Comparison of ENCODE assay signal across 9 cellular contexts in genomic region chr7:132518102-132518838, GRCh38. TPM values are rescaled to one million over a fixed set of nuclear protein-coding genes. Genes with fewer than 3 reads are reported as not detected.
DNase-seq lines count a peak whose midpoint lies in the region; ATAC-seq and TF ChIP-seq lines count a peak whose summit lies in the region.
"Had no signal": no experiment of that assay in that cellular context is flagged by ENCODE, and none has a peak within 500 bp of the region (broad histone marks: within the 10 kb centered on the region; RNA-seq: fewer than 3 reads in every experiment).

No MANE protein-coding gene starts in this region.

- CTCF ChIA-PET in AG04450 (lab: Charles Lee) = no interaction called here
- CTCF ChIA-PET in Panc1 (lab: Charles Lee) = no interaction called here

- BruUV-seq in Panc1 (replicated peaks; lab: Mats Ljungman, UMichigan) = no TSS peak

- peak; percentile 26; the same call in 1 of the 2 replicates for TF ChIP-seq CTCF in AG04450 (IDR thresholded peaks at IDR 0.05; ENCODE audit: low read depth, low read length)
- peak; percentile 74 for TF ChIP-seq CTCF in GM12873 (IDR thresholded peaks at IDR 0.05; ENCODE audit: insufficient read depth, low read depth, low read length, missing control alignments)
- TF ChIP-seq CTCF in Panc1 (IDR thresholded peaks at IDR 0.05) = peak; percentile 51
- TF ChIP-seq CTCF in glutamatergic neuron (IDR thresholded peaks at IDR 0.05; ENCODE audit: partially characterized antibody, unreplicated experiment) = peak; percentile 82
- TF ChIP-seq CTCF in spleen (IDR thresholded peaks at IDR 0.05 in 8 of 11, conservative IDR thresholded peaks at IDR 0.05 in 3 of 11) = peak in 3 of 11 experiments; percentile 8 to 43 (median 36)

- H3K9me3 ChIP-seq in AG04450 (ENCODE audit: control insufficient read depth, insufficient read depth, low read length) = no peaks in the 10 kb centered on the region
- H3K9me3 ChIP-seq in Panc1 (ENCODE audit: control insufficient read depth, insufficient read depth, low read depth, low read length) = no peaks in the 10 kb centered on the region
- H3K9me3 ChIP-seq in spleen = no peaks in the 10 kb centered on the region

- in situ Hi-C loops in Panc1 (cut with HindIII; ENCODE audit: low pct_unique_long_range_greater_than_20kb, low sequenced_read_pairs) = no loop called here

- H3K9me3 Mint-ChIP-seq in glutamatergic neuron (ENCODE audit: unreplicated experiment) = peaks cover 3% of the 10 kb centered on the region
- H3K9me3 Mint-ChIP-seq: T-helper 1 cell treated with Interleukin-12 subunit alpha and Interleukin-12 subunit beta and Interleukin-4 antibody, amounts not matched to agents 30 μg/mL and 1 μg/mL, for 36 hours had no signal

- H3K27me3 ChIP-seq in AG04450 (ENCODE audit: control insufficient read depth, insufficient read depth, low read length) (peaks cover 3% of the 10 kb centered on the region), Panc1 (ENCODE audit: control insufficient read depth, insufficient read depth, low read length) (no peaks in the 10 kb centered on the region), spleen (replicated peaks in 1 of 7) (no peaks in the 10 kb centered on the region)

- H3K4me3 ChIP-seq in AG04450 (ENCODE audit: low read depth, low read length) (no peak overlapping the region), Panc1 (ENCODE audit: low read depth in 2 of 2, low read length in 2 of 2) (no peak overlapping the region), spleen (no peak overlapping the region)

- H3K27ac ChIP-seq in AG04450 (ENCODE audit: low read depth, low read length) (no peak overlapping the region), Panc1 (ENCODE audit: low read length) (no peak overlapping the region), spleen (no peak overlapping the region)

- DNase-seq in AG04450 (ENCODE audit: low read depth, low spot score) = no peak
- DNase-seq in Panc1 (ENCODE audit: low read depth, low spot score) = peak; percentile 8
- peak; percentile 31 for DNase-seq in glutamatergic neuron
- no peak for DNase-seq in amygdala (lab: John Stamatoyannopoulos, UW)
- no peak for DNase-seq in spleen

- no peak overlapping the region for H3K27ac Mint-ChIP-seq in glutamatergic neuron (ENCODE audit: unreplicated experiment)
- H3K27ac Mint-ChIP-seq: T-helper 1 cell treated with Interleukin-12 subunit alpha and Interleukin-12 subunit beta and Interleukin-4 antibody, amounts not matched to agents 30 μg/mL and 1 μg/mL, for 36 hours had no signal

- H3K4me1 ChIP-seq in Panc1 (ENCODE audit: control insufficient read depth, insufficient read depth, low read length) (no peaks in the 10 kb centered on the region), spleen (peaks cover 0 to 15% (median 0%) of the 10 kb centered on the region in 6 donors)

- POLR2A ChIA-PET in AG04450 (lab: Yijun Ruan, JAX) = no interaction called here
- POLR2A ChIA-PET in Panc1 (lab: Charles Lee) = no interaction called here

- no peaks in the 10 kb centered on the region for H3K36me3 Mint-ChIP-seq in glutamatergic neuron (ENCODE audit: unreplicated experiment)

- ATAC-seq in Panc1 (peak; percentile 65; the same call in 1 of the 2 replicates), HG03439 (IDR thresholded peaks at IDR 0.05; ENCODE audit: unreplicated experiment) (no peak), HG02763 (IDR thresholded peaks at IDR 0.05; ENCODE audit: unreplicated experiment) (no peak)

- peaks cover 3% of the 10 kb centered on the region for H3K27me3 Mint-ChIP-seq in glutamatergic neuron (ENCODE audit: unreplicated experiment)

- intact Hi-C loops in Panc1 (cut with micrococcal nuclease; ENCODE audit: unreplicated experiment) = no loop called here
- intact Hi-C loops in spleen (cut with DNase I; ENCODE audit: low total_unique reads) = no loop called here

- no peak overlapping the region for H3K4me3 Mint-ChIP-seq in glutamatergic neuron (ENCODE audit: unreplicated experiment)
- H3K4me3 Mint-ChIP-seq: T-helper 1 cell treated with Interleukin-12 subunit alpha and Interleukin-12 subunit beta and Interleukin-4 antibody, amounts not matched to agents 30 μg/mL and 1 μg/mL, for 36 hours had no signal

- 74 to 88% (median 86%) methylated on average over 11 of the region's 11 CpGs for WGBS in spleen, 5 donors

- H3K36me3 ChIP-seq in Panc1 (ENCODE audit: control insufficient read depth, insufficient read depth, low read length) = no peaks in the 10 kb centered on the region
- H3K36me3 ChIP-seq in spleen = no peaks in the 10 kb centered on the region

- H3K4me1 Mint-ChIP-seq in glutamatergic neuron (ENCODE audit: low read depth, unreplicated experiment) = no peaks in the 10 kb centered on the region

- no peak for TF ChIP-seq POLR2A in spleen (IDR thresholded peaks at IDR 0.05)

RNA-seq across cellular contexts. Expression of gene PLXNA4, which starts 58.0 kb away (rescaled TPM):
- polyA plus RNA-seq in AG04450 (2011; rRNA removed) (0.01 and 0.05 TPM in 2 replicates), spleen (under 1 TPM; 0.15 to 0.38 (median 0.33) TPM)
- polyA minus RNA-seq in AG04450 (2011; rRNA and poly(A)+ RNA removed) = 0.13 and 0.18 TPM in 2 replicates
- total RNA-seq in Panc1 (2021; ENCODE audit: unreplicated experiment) (0.10 TPM), glutamatergic neuron (ENCODE audit: unreplicated experiment) (16.2 TPM), spleen (10 to 100 TPM in 4 of 7 donors, 1 to 10 TPM in 3; 7.7 to 14.7 (median 10.1) TPM)
- not detected for polyA plus RNA-seq in Panc1 (2012; ENCODE audit: insufficient read length)

Comparison
In these comparisons a context has a peak if more than half of its experiments do, and no peak if none do; other contexts are left out.
1. DNase-seq: peak in Panc1 (single experiment) and glutamatergic neuron (single experiment); none in AG04450 (single experiment), amygdala (0 of 56) and spleen (single experiment).